In the genomic region with DNA sequence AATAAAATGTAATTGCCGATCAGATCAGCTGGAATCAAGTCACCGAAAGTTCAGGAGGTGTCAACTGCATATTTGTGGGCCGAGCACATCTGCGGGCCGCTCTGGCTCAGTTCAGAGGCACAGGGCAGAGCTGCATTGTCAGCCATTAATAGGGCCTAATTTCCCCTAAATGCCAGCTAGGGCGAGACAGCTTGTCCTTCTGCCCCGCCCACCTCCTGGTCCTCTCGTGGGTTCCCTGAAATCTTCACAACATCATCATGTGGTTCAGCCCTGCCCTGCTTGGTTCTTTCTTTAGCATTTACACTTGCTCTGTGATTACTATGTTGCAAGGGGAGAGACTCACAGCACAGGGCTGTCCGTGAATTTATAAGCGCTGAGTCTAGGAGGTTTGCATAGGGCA, we compare ENCODE assay signal across 8 cellular contexts.
A peak's percentile ranks its signal among the peaks of the same experiment; 100 is the strongest.
DNase-seq lines count a peak whose midpoint lies in the region; ATAC-seq and TF ChIP-seq lines count a peak whose summit lies in the region.

No MANE protein-coding gene starts in this region.

- H3K27me3 ChIP-seq in foreskin keratinocyte, result no peaks in the 10 kb centered on the region

- no peak overlapping the region for H3K4me3 Mint-ChIP-seq in endothelial cell (ENCODE audit: unreplicated experiment)
- H3K4me3 Mint-ChIP-seq in naive B cell, result peak overlapping the region in 2 of 8 donors; percentile 43 to 71

- ATAC-seq in naive B cell (ENCODE audit: low read depth in 2 of 2) (no peak), foreskin keratinocyte (no peak)

- H3K27ac ChIP-seq in KOPT-K1 (ENCODE audit: low read depth, low read length, poor library complexity, severe bottlenecking) (peak overlapping the region; percentile 93), foreskin keratinocyte (no peak overlapping the region)

- TF ChIP-seq CTCF in endothelial cell (IDR thresholded peaks at IDR 0.05; ENCODE audit: unreplicated experiment) (no peak), foreskin keratinocyte (conservative IDR thresholded peaks at IDR 0.05) (no peak)

- H3K36me3 ChIP-seq in KOPT-K1 (ENCODE audit: insufficient read depth, low read length), result peaks cover 80% of the 10 kb centered on the region

- H3K27me3 Mint-ChIP-seq in endothelial cell (ENCODE audit: unreplicated experiment) (peaks cover 3% of the 10 kb centered on the region), naive B cell (no peaks in the 10 kb centered on the region)

- H3K36me3 Mint-ChIP-seq in endothelial cell (ENCODE audit: low read depth, unreplicated experiment), result no peaks in the 10 kb centered on the region
- H3K36me3 Mint-ChIP-seq in naive B cell, result peaks cover 6 to 10% of the 10 kb centered on the region in 2 donors

- H3K9me3 Mint-ChIP-seq in endothelial cell (ENCODE audit: unreplicated experiment), result no peaks in the 10 kb centered on the region
- H3K9me3 Mint-ChIP-seq in naive B cell, result no peaks in the 10 kb centered on the region

- H3K4me1 ChIP-seq in foreskin keratinocyte, result peaks cover 25% of the 10 kb centered on the region

- H3K9me3 ChIP-seq in KOPT-K1 (ENCODE audit: insufficient read depth, low read length, poor library complexity, severe bottlenecking), result no peaks in the 10 kb centered on the region

- H3K4me1 Mint-ChIP-seq in endothelial cell (ENCODE audit: unreplicated experiment) (peaks cover 38% of the 10 kb centered on the region), naive B cell (peaks cover 58 to 83% (median 60%) of the 10 kb centered on the region in 3 donors)

- DNase-seq in A172 (ENCODE audit: low spot score) (peak; percentile 7), endothelial cell (ENCODE audit: low spot score) (no peak), naive B cell (no peak), foreskin keratinocyte (no peak)
- no peak for DNase-seq in stimulated activated naive CD4-positive, alpha-beta T cell (lab: John Stamatoyannopoulos, UW)
- no peak for DNase-seq in stimulated activated CD4-positive, alpha-beta T cell treated with anti-CD3 and anti-CD28 coated beads, Interleukin-2, amount 100 ng/mL, for 48 hours
- DNase-seq in activated CD8-positive, alpha-beta memory T cell treated with anti-CD3 and anti-CD28 coated beads, Interleukin-2, amount 50 U/mL, for 48 hours, result no peak

- peak overlapping the region; percentile 84 for H3K27ac Mint-ChIP-seq in endothelial cell (ENCODE audit: unreplicated experiment)
- peak overlapping the region in 5 of 6 donors; percentile 66 to 94 (median 89) for H3K27ac Mint-ChIP-seq in naive B cell
